Comparison of ENCODE assay signal across 13 cellular contexts in genomic region chr7:120740348-120740747, GRCh38.
DNase-seq lines count a peak whose midpoint lies in the region; ATAC-seq and TF ChIP-seq lines count a peak whose summit lies in the region.
"Had no signal": no experiment of that assay in that cellular context is flagged by ENCODE, and none has a peak within 500 bp of the region (broad histone marks: within the 10 kb centered on the region; RNA-seq: fewer than 3 reads in every experiment).

No MANE protein-coding gene starts in this region.

- H3K36me3 ChIP-seq in right lobe of liver = no peaks in the 10 kb centered on the region
- H3K36me3 ChIP-seq: WERI-Rb-1 had no signal

- H3K4me1 ChIP-seq in right lobe of liver = no peaks in the 10 kb centered on the region

- no peaks in the 10 kb centered on the region for H3K9me3 ChIP-seq in right lobe of liver

- DNase-seq in CMK (ENCODE audit: low read depth) (peak; percentile 17), M059J (ENCODE audit: low read depth) (peak; percentile 14), brain pericyte (ENCODE audit: low read depth, low spot score) (peak; percentile 26), right lobe of liver (no peak), AG08396 (ENCODE audit: low spot score) (no peak)
- DNase-seq in stimulated activated naive CD8-positive, alpha-beta T cell treated with anti-CD3 and anti-CD28 coated beads, Interleukin-15, amount 100 ng/mL, for 72 hours = no peak
- DNase-seq: CD4-positive, CD25-positive, alpha-beta regulatory T cell; MM.1S; retina; WERI-Rb-1 had no signal

- H3K9me3 Mint-ChIP-seq in stimulated activated naive CD8-positive, alpha-beta T cell treated with anti-CD3 and anti-CD28 coated beads, Interleukin-15, amount 100 ng/mL, for 72 hours = no peaks in the 10 kb centered on the region

- H3K4me3 Mint-ChIP-seq in stimulated activated naive CD8-positive, alpha-beta T cell treated with anti-CD3 and anti-CD28 coated beads, Interleukin-15, amount 100 ng/mL, for 72 hours = no peak overlapping the region
- H3K4me3 Mint-ChIP-seq: CD4-positive, CD25-positive, alpha-beta regulatory T cell had no signal

- TF ChIP-seq POLR2A in right lobe of liver (IDR thresholded peaks at IDR 0.05) = no peak

- no peak for TF ChIP-seq CTCF in right lobe of liver (IDR thresholded peaks at IDR 0.05)

- intact Hi-C loops in right lobe of liver (cut with DNase I) = no loop called here

- ATAC-seq in right lobe of liver (peak; percentile 73 to 79 (median 76)), HG03565 (IDR thresholded peaks at IDR 0.05; ENCODE audit: unreplicated experiment) (no peak), GM18870 (IDR thresholded peaks at IDR 0.05; ENCODE audit: unreplicated experiment) (no peak)
- ATAC-seq in stimulated activated naive CD8-positive, alpha-beta T cell treated with anti-CD3 and anti-CD28 coated beads, Interleukin-15, amount 100 ng/mL, for 72 hours = no peak
- ATAC-seq: Panc1 had no signal

- H3K27me3 ChIP-seq in right lobe of liver = no peaks in the 10 kb centered on the region

- H3K27ac ChIP-seq in right lobe of liver = no peak overlapping the region
- H3K27ac ChIP-seq: WERI-Rb-1 had no signal

- 6% methylated on average over 3 of the region's 3 CpGs for WGBS in right lobe of liver (ENCODE audit: insufficient coverage, low coverage, low lambda C conversion rate, missing lambda C conversion rate)

- H3K4me3 ChIP-seq in right lobe of liver = peak overlapping the region in 2 of 3 donors; percentile 26 to 27

- no peak overlapping the region for H3K27ac Mint-ChIP-seq in stimulated activated naive CD8-positive, alpha-beta T cell treated with anti-CD3 and anti-CD28 coated beads, Interleukin-15, amount 100 ng/mL, for 72 hours
- H3K27ac Mint-ChIP-seq: CD4-positive, CD25-positive, alpha-beta regulatory T cell had no signal

- no peaks in the 10 kb centered on the region for H3K27me3 Mint-ChIP-seq in stimulated activated naive CD8-positive, alpha-beta T cell treated with anti-CD3 and anti-CD28 coated beads, Interleukin-15, amount 100 ng/mL, for 72 hours
- H3K27me3 Mint-ChIP-seq: CD4-positive, CD25-positive, alpha-beta regulatory T cell had no signal

- no peaks in the 10 kb centered on the region for H3K4me1 Mint-ChIP-seq in stimulated activated naive CD8-positive, alpha-beta T cell treated with anti-CD3 and anti-CD28 coated beads, Interleukin-15, amount 100 ng/mL, for 72 hours
- H3K4me1 Mint-ChIP-seq: CD4-positive, CD25-positive, alpha-beta regulatory T cell had no signal

Comparison
In these comparisons a context has a peak if more than half of its experiments do, and no peak if none do; other contexts are left out.
1. DNase-seq: peak in CMK (single experiment), M059J (single experiment) and brain pericyte (single experiment); none in right lobe of liver (0 of 3), stimulated activated naive CD8-positive, alpha-beta T cell treated with anti-CD3 and anti-CD28 coated beads, Interleukin-15, amount 100 ng/mL, for 72 hours (0 of 2) and AG08396 (single experiment).
2. ATAC-seq: peak in right lobe of liver (4 of 4); none in stimulated activated naive CD8-positive, alpha-beta T cell treated with anti-CD3 and anti-CD28 coated beads, Interleukin-15, amount 100 ng/mL, for 72 hours (single experiment), HG03565 (single experiment) and GM18870 (single experiment).